Comparison of ENCODE assay signal across 14 cellular contexts in genomic region chr2:9230881-9231280, GRCh38. TPM values are rescaled to one million over a fixed set of nuclear protein-coding genes. Genes with fewer than 3 reads are reported as not detected.
DNase-seq lines count a peak whose midpoint lies in the region; ATAC-seq, FAIRE-seq and TF ChIP-seq lines count a peak whose summit lies in the region.
"Had no signal": no experiment of that assay in that cellular context is flagged by ENCODE, and none has a peak within 500 bp of the region (broad histone marks: within the 10 kb centered on the region; RNA-seq: fewer than 3 reads in every experiment).

No MANE protein-coding gene starts in this region.

- H4K20me1 ChIP-seq in HCT116 (ENCODE audit: insufficient read depth): peaks cover 4% of the 10 kb centered on the region; the same call in 1 of the 2 replicates

- CTCF ChIA-PET in HCT116 (lab: Charles Lee): interaction anchor here (0.6 kb wide), 1 partner anchor 155 kb away, joined by 3 read pairs; no protein-coding TSS in a partner anchor

- TF ChIP-seq CTCF in HCT116 (IDR thresholded peaks at IDR 0.05 in 2 of 3, conservative IDR thresholded peaks at IDR 0.05 in 1 of 3; ENCODE audit: borderline replicate concordance in 1 of 3, insufficient read depth in 1 of 3, low read depth in 2 of 3, low read length in 2 of 3) (no peak), kidney (IDR thresholded peaks at IDR 0.05; ENCODE audit: borderline replicate concordance, extremely low read depth, insufficient read depth) (no peak), thoracic aorta (IDR thresholded peaks at IDR 0.05) (no peak), omental fat pad (IDR thresholded peaks at IDR 0.05) (no peak)

- no peak for FAIRE-seq in kidney (lab: Jason Lieb, UNC)
- no peak for FAIRE-seq in HTR-8/SVneo (lab: Jason Lieb, UNC)
- FAIRE-seq: colon had no signal

- ATAC-seq in HCT116: no peak
- ATAC-seq in thoracic aorta (ENCODE audit: insufficient number of reproducible peaks, low FRiP score, low read depth): no peak
- ATAC-seq in omental fat pad (ENCODE audit: low FRiP score): no peak
- ATAC-seq: GM23338; naive thymus-derived CD8-positive, alpha-beta T cell had no signal

- RAD21 ChIA-PET in HCT116 (lab: Charles Lee; ENCODE audit: low non-redundant PET in 1 of 2, low total read pairs in 2 of 2, uncharacterized antibody in 2 of 2, unreplicated experiment in 2 of 2): no interaction called here

- H3K9me3 ChIP-seq in HCT116 (ENCODE audit: control insufficient read depth in 1 of 2, insufficient read depth in 1 of 2, low read depth in 1 of 2, low read length in 2 of 2) (no peaks in the 10 kb centered on the region), kidney (ENCODE audit: control insufficient read depth in 1 of 2, low read length in 2 of 2) (no peaks in the 10 kb centered on the region), thoracic aorta (no peaks in the 10 kb centered on the region)

- POLR2A ChIA-PET in HCT116 (lab: Charles Lee): no interaction called here

- H3K36me3 ChIP-seq in HCT116 (ENCODE audit: control insufficient read depth in 1 of 2, insufficient read depth in 2 of 2, low read length in 2 of 2) (no peaks in the 10 kb centered on the region), kidney (ENCODE audit: control insufficient read depth in 1 of 2, insufficient read depth in 2 of 2, low read length in 2 of 2) (no peaks in the 10 kb centered on the region), thoracic aorta (no peaks in the 10 kb centered on the region)

- H3K79me2 ChIP-seq in HCT116 (ENCODE audit: insufficient read depth, low read length): peaks cover 13% of the 10 kb centered on the region; the same call in 1 of the 2 replicates

- H3K4me1 ChIP-seq in HCT116 (ENCODE audit: control insufficient read depth in 1 of 2, insufficient read depth in 2 of 2, low read length in 2 of 2): peaks cover 53% of the 10 kb centered on the region in 2 experiments
- peaks cover 72% of the 10 kb centered on the region in 2 donors for H3K4me1 ChIP-seq in kidney (ENCODE audit: control insufficient read depth in 1 of 2, insufficient read depth in 1 of 2, low read depth in 1 of 2, low read length in 2 of 2)
- peaks cover 72 to 98% of the 10 kb centered on the region in 2 donors for H3K4me1 ChIP-seq in thoracic aorta (ENCODE audit: control insufficient read depth in 1 of 2, low read depth in 2 of 2)

- H3K27ac ChIP-seq in HCT116 (ENCODE audit: low read depth, low read length): no peak overlapping the region
- H3K27ac ChIP-seq in kidney (ENCODE audit: low read depth in 2 of 2, low read length in 2 of 2): peak overlapping the region; percentile 28 to 51
- peak overlapping the region; percentile 81 to 96 for H3K27ac ChIP-seq in thoracic aorta
- H3K27ac ChIP-seq: VCaP had no signal

- BruUV-seq in HCT116 (replicated peaks; lab: Mats Ljungman, UMichigan): no TSS peak

- H3K4me3 ChIP-seq in HCT116 (replicated peaks in 1 of 2; ENCODE audit: low read depth in 1 of 2, low read length in 2 of 2) (no peak overlapping the region), kidney (ENCODE audit: low read length in 2 of 2) (no peak overlapping the region), thoracic aorta (peak overlapping the region; percentile 41)
- H3K4me3 ChIP-seq: GM23338 had no signal

- TF ChIP-seq RAD21 in HCT116 (IDR thresholded peaks at IDR 0.05; ENCODE audit: low read depth): no peak

- H3K9me2 ChIP-seq in HCT116 (ENCODE audit: insufficient read depth): no peaks in the 10 kb centered on the region

- no peak overlapping the region for H2AFZ ChIP-seq in HCT116 (ENCODE audit: low read depth, low read length, poor library complexity, severe bottlenecking)
- H2AFZ ChIP-seq: GM23338 had no signal

- no peak for TF ChIP-seq POLR2A in HCT116 (IDR thresholded peaks at IDR 0.05; ENCODE audit: borderline replicate concordance, extremely low read depth, insufficient read depth, insufficient read length)

- H3K4me2 ChIP-seq in HCT116 (ENCODE audit: low read length): no peak overlapping the region
- H3K4me2 ChIP-seq: GM23338 had no signal

- H3K9ac ChIP-seq in HCT116 (ENCODE audit: low read length): no peak overlapping the region
- peak overlapping the region in 1 of 2 donors; percentile 24 for H3K9ac ChIP-seq in kidney (ENCODE audit: low read length in 2 of 2)

- DNase-seq in HCT116 (ENCODE audit: low read depth, low spot score) (no peak), SW480 (ENCODE audit: low spot score) (peak; percentile 61), kidney (peak; percentile 62), thoracic aorta (ENCODE audit: low spot score) (no peak), HUDEP-2 (lab: John Stamatoyannopoulos, UW; ENCODE audit: unreplicated experiment in 76 of 76) (no peak), omental fat pad (ENCODE audit: low spot score) (no peak), NCI-H187 treated with DMSO at 0.1 percent for 48 hours (lab: John Stamatoyannopoulos, UW) (no peak), HTR-8/SVneo (ENCODE audit: insufficient read length, low spot score) (no peak)
- DNase-seq: naive thymus-derived CD8-positive, alpha-beta T cell; NCI-H1092 treated with DMSO at 0.1 percent for 48 hours; stimulated activated CD4-positive, alpha-beta T cell treated with anti-CD3 and anti-CD28 coated beads, Interleukin-1b, Interleukin-23, amount 100 ng/mL, for 48 hours had no signal

- intact Hi-C loops in HCT116 (cut with micrococcal nuclease): no loop called here
- intact Hi-C loops in kidney (cut with DNase I): no loop called here

- H3K27me3 ChIP-seq in HCT116 (ENCODE audit: insufficient read depth, low read length) (peaks cover 15% of the 10 kb centered on the region; the same call in 1 of the 2 replicates), thoracic aorta (replicated peaks; ENCODE audit: insufficient read depth) (no peaks in the 10 kb centered on the region)

TF ChIP-seq in HCT116, 20 proteins besides CTCF, POLR2A, EP300 and RAD21:
- TF ChIP-seq CBX3 (IDR thresholded peaks at IDR 0.05; ENCODE audit: low read depth) (no peak), SIN3A (IDR thresholded peaks at IDR 0.05; ENCODE audit: low read depth) (no peak), ZFX (IDR thresholded peaks at IDR 0.05) (0 out of 2 replicates have a peak, but pooled peaks have one; percentile 8)

RNA-seq across cellular contexts. Expression of gene ASAP2, which starts 24.3 kb away (rescaled TPM):
- total RNA-seq in HCT116 (2021; ENCODE audit: unreplicated experiment) (16.5 TPM), kidney (54.8 TPM), thoracic aorta (100 to 1,000 TPM in 1 of 2 donors, 10 to 100 TPM in 1; 58.1 to 102 TPM), omental fat pad (10 to 100 TPM; 16.8 to 57.4 (median 22.8) TPM)
- 9.2 and 10.0 TPM in 2 replicates for polyA plus RNA-seq in HCT116 (2012)
- 26.2 TPM for polyA plus RNA-seq in kidney (ENCODE audit: insufficient read depth, low read depth, low replicate concordance)
- total RNA-seq: naive thymus-derived CD8-positive, alpha-beta T cell had no signal
- polyA plus RNA-seq: naive thymus-derived CD8-positive, alpha-beta T cell had no signal

Comparison
In these comparisons a context has a peak if more than half of its experiments do, and no peak if none do; other contexts are left out.
1. DNase-seq: peak in SW480 (single experiment) and kidney (single experiment); none in HCT116 (single experiment), thoracic aorta (single experiment), HUDEP-2 (0 of 76), omental fat pad (single experiment), NCI-H187 treated with DMSO at 0.1 percent for 48 hours (single experiment) and HTR-8/SVneo (single experiment).